In genomic region chr16:3234543-3235541, GRCh38 we compare ENCODE assay signal across 8 cellular contexts. TPM values are rescaled to one million over a fixed set of nuclear protein-coding genes. Genes with fewer than 3 reads are reported as not detected.
DNase-seq lines count a peak whose midpoint lies in the region; ATAC-seq and TF ChIP-seq lines count a peak whose summit lies in the region.

Gene ZNF200 (minus strand): TSS chr16:3235158. CDS start chr16:3233755, 1,403 bp downstream.

- H3K4me1 Mint-ChIP-seq in H9 (peaks cover 10 to 13% of the 10 kb centered on the region in 2 experiments), nephron (peaks cover 6% of the 10 kb centered on the region)

- peak within 1 kb of the TSS; percentile 89 for H3K4me3 ChIP-seq in MG63
- peak within 1 kb of the TSS; percentile 98 for H3K4me3 ChIP-seq in fibroblast of the aortic adventitia (ENCODE audit: low read depth, low read length)

- peaks cover 3% of the 10 kb centered on the region for H3K79me1 ChIP-seq in H9 (ENCODE audit: insufficient read depth, low read depth, low read length, poor library complexity, severe bottlenecking)

- no peak within 1 kb of the TSS for H3K4ac ChIP-seq in H9 (ENCODE audit: low read depth, low read length)

- H3T11ph ChIP-seq in H9 (ENCODE audit: low read length), result no peak within 1 kb of the TSS

- H3K9me3 Mint-ChIP-seq in H9, result peaks cover 41 to 43% of the 10 kb centered on the region in 2 experiments
- peaks cover 42% of the 10 kb centered on the region for H3K9me3 Mint-ChIP-seq in nephron

- peak; percentile 96 for ATAC-seq in stimulated activated naive CD8-positive, alpha-beta T cell treated with anti-CD3 and anti-CD28 coated beads, Interleukin-15, Interleukin-2, amounts not matched to agents 100 U/mL and 50 U/mL, for 24 hours

- H2BK15ac ChIP-seq in H9 (ENCODE audit: low read depth, low read length), result 0 out of 2 replicates have a peak within 1 kb of the TSS, but pooled peaks have one; percentile 37

- H3K56ac ChIP-seq in H9 (ENCODE audit: insufficient read length, low read depth, low read length), result no peak within 1 kb of the TSS

- no peak within 1 kb of the TSS for H2BK5ac ChIP-seq in H9 (ENCODE audit: insufficient read length, low read length)

- peak; percentile 96 for DNase-seq in H9
- DNase-seq in MG63, result peak; percentile 98
- DNase-seq in SHP77 (lab: John Stamatoyannopoulos, UW), result peak; percentile 92 to 94
- DNase-seq in activated effector memory CD4-positive, alpha-beta T cell treated with Interleukin-2 at 50 U/mL for 16 hours, result peak; percentile 87
- DNase-seq in fibroblast of the aortic adventitia (ENCODE audit: low read depth), result peak; percentile 96
- peak; percentile 95 for DNase-seq in stimulated activated naive CD8-positive, alpha-beta T cell treated with anti-CD3 and anti-CD28 coated beads, Interleukin-15, Interleukin-2, amounts not matched to agents 100 U/mL and 50 U/mL, for 24 hours

- peaks cover 34 to 42% (median 37%) of the 10 kb centered on the region in 3 experiments for H3K36me3 Mint-ChIP-seq in H9 (ENCODE audit: insufficient read depth in 1 of 3, low read depth in 3 of 3)
- peaks cover 42% of the 10 kb centered on the region for H3K36me3 Mint-ChIP-seq in nephron (ENCODE audit: low read depth)

- no peaks in the 10 kb centered on the region for H4K20me1 ChIP-seq in H9 (ENCODE audit: control insufficient read depth, insufficient read depth, insufficient read length)

- TF ChIP-seq CTCF in H9 (conservative IDR thresholded peaks at IDR 0.05), result no peak
- TF ChIP-seq CTCF in fibroblast of the aortic adventitia (IDR thresholded peaks at IDR 0.05; ENCODE audit: insufficient read depth, low read length), result no peak
- no peak for TF ChIP-seq CTCF in nephron (IDR thresholded peaks at IDR 0.05; ENCODE audit: unreplicated experiment in 3 of 3)

- no peaks in the 10 kb centered on the region for H3K79me2 ChIP-seq in H9 (ENCODE audit: insufficient read depth, low read length)

- H3K9me3 ChIP-seq in ES-I3 (ENCODE audit: control insufficient read depth, insufficient read depth, low read length) (peaks cover 10% of the 10 kb centered on the region), H9 (ENCODE audit: control insufficient read depth, low read depth, low read length) (peaks cover 8% of the 10 kb centered on the region), MG63 (peaks cover 30% of the 10 kb centered on the region)

- H3K27me3 ChIP-seq in H9 (ENCODE audit: insufficient read depth, low read length) (no peaks in the 10 kb centered on the region), MG63 (no peaks in the 10 kb centered on the region; the same call in 1 of the 2 replicates)

- H4K8ac ChIP-seq in H9 (replicated peaks; ENCODE audit: insufficient read length, low read depth, low read length), result no peak within 1 kb of the TSS

- no peak within 1 kb of the TSS for H2AK5ac ChIP-seq in H9 (ENCODE audit: insufficient read length, low read length)

- H3K4me1 ChIP-seq in ES-I3 (ENCODE audit: insufficient read depth, low read length) (no peaks in the 10 kb centered on the region), H9 (ENCODE audit: insufficient read depth, low read length) (no peaks in the 10 kb centered on the region)

- peak within 1 kb of the TSS; percentile 98 for H3K9ac ChIP-seq in ES-I3 (ENCODE audit: low read depth, low read length)
- H3K9ac ChIP-seq in H9 (ENCODE audit: extremely low read depth, insufficient read length, low read length), result peak within 1 kb of the TSS; percentile 79

- no peak within 1 kb of the TSS for H2BK120ac ChIP-seq in H9 (ENCODE audit: low read depth, low read length, poor library complexity, severe bottlenecking)

- peak within 1 kb of the TSS; percentile 91 to 92 for H3K4me3 Mint-ChIP-seq in H9
- peak within 1 kb of the TSS; percentile 94 to 96 (median 96) for H3K4me3 Mint-ChIP-seq in nephron

- no peak within 1 kb of the TSS for H4K5ac ChIP-seq in H9 (ENCODE audit: insufficient read length, low read depth, low read length)

- peak within 1 kb of the TSS; percentile 84 for H3K4me2 ChIP-seq in H9 (ENCODE audit: insufficient read depth, insufficient read length, low read length)

- H3K27me3 Mint-ChIP-seq in H9 (ENCODE audit: low read depth) (peaks cover 1% of the 10 kb centered on the region; the same call in 1 of the 2 replicates), nephron (ENCODE audit: low read depth) (no peaks in the 10 kb centered on the region)

- no peak within 1 kb of the TSS for H4K91ac ChIP-seq in H9 (ENCODE audit: insufficient read length, low read depth, low read length)

- no peak within 1 kb of the TSS for H3K27ac ChIP-seq in H9 (ENCODE audit: insufficient read length, low read depth, low read length)

- no peak within 1 kb of the TSS for H2BK20ac ChIP-seq in H9 (ENCODE audit: low read depth, low read length, poor library complexity, severe bottlenecking)

- WGBS in H9 (ENCODE audit: extremely low coverage, insufficient read length, low lambda C conversion rate), result no CpG with 5 or more reads among the region's 74 CpGs

- H3K18ac ChIP-seq in H9 (ENCODE audit: insufficient read length, low read depth, low read length), result peak within 1 kb of the TSS; percentile 91

- peak within 1 kb of the TSS; percentile 91 for H2AFZ ChIP-seq in H9 (ENCODE audit: low read length)

- H3K36me3 ChIP-seq in ES-I3 (ENCODE audit: insufficient read depth, low read length) (peaks cover 26% of the 10 kb centered on the region), MG63 (peaks cover 39% of the 10 kb centered on the region)

- H3K14ac ChIP-seq in H9 (ENCODE audit: insufficient read depth, low read length), result peak within 1 kb of the TSS; percentile 74

- no peak within 1 kb of the TSS for H3K23ac ChIP-seq in H9 (ENCODE audit: insufficient read length, low read depth, low read length)

- H3K23me2 ChIP-seq in H9 (ENCODE audit: insufficient read length, low read depth, low read length, poor library complexity, severe bottlenecking), result no peaks in the 10 kb centered on the region

- no peak within 1 kb of the TSS for H2BK12ac ChIP-seq in H9 (ENCODE audit: insufficient read length, low read depth, low read length)

- H3K27ac Mint-ChIP-seq in H9 (peak within 1 kb of the TSS; percentile 28 to 97 (median 96); a peak in 5 of 7 replicates), nephron (peak within 1 kb of the TSS; percentile 93 to 96 (median 95))

RNA-seq across cellular contexts. Expression of gene ZNF200, which starts in this region (rescaled TPM):
- 14.8 and 14.9 TPM in 2 replicates for total RNA-seq in H9 (2021)
- total RNA-seq in MG63 (2014; rRNA removed; shearing (Covaris generic); ENCODE audit: low replicate concordance), result 3.4 and 5.8 TPM in 2 replicates
- 6.6 and 9.7 TPM in 2 replicates for total RNA-seq in fibroblast of the aortic adventitia (ENCODE audit: low replicate concordance)
